9 cellular contexts compared by ENCODE assay signal in genomic region chr10:18959369-18959768, GRCh38.
"Had no signal": no experiment of that assay in that cellular context is flagged by ENCODE, and none has a peak within 500 bp of the region (broad histone marks: within the 10 kb centered on the region; RNA-seq: fewer than 3 reads in every experiment).

No MANE protein-coding gene starts in this region.

- H3K4me3 Mint-ChIP-seq: GM23338, H9, HFFc6 had no signal

- H3K4me2 ChIP-seq: GM23338 had no signal

- H3K4me1 ChIP-seq: HAP-1 had no signal

- H3K4me1 Mint-ChIP-seq: GM23338, H9 had no signal

- H3K27ac Mint-ChIP-seq: GM23338, H9, HFFc6 had no signal

- H3K36me3 ChIP-seq: HAP-1 had no signal

- H3K4me3 ChIP-seq: GM23248, GM23338, HAP-1 had no signal

- H2AFZ ChIP-seq: GM23248, GM23338 had no signal

- H3K27ac ChIP-seq: GM23248 had no signal

- H3K9ac ChIP-seq: GM23248 had no signal

- H3K9me3 ChIP-seq: HAP-1 had no signal

- DNase-seq: GM23248, GOT3, H7, H9, HCEC 1CT, HFFc6 had no signal

- ATAC-seq: GM23338, HCT116 had no signal
